In the genomic region with DNA sequence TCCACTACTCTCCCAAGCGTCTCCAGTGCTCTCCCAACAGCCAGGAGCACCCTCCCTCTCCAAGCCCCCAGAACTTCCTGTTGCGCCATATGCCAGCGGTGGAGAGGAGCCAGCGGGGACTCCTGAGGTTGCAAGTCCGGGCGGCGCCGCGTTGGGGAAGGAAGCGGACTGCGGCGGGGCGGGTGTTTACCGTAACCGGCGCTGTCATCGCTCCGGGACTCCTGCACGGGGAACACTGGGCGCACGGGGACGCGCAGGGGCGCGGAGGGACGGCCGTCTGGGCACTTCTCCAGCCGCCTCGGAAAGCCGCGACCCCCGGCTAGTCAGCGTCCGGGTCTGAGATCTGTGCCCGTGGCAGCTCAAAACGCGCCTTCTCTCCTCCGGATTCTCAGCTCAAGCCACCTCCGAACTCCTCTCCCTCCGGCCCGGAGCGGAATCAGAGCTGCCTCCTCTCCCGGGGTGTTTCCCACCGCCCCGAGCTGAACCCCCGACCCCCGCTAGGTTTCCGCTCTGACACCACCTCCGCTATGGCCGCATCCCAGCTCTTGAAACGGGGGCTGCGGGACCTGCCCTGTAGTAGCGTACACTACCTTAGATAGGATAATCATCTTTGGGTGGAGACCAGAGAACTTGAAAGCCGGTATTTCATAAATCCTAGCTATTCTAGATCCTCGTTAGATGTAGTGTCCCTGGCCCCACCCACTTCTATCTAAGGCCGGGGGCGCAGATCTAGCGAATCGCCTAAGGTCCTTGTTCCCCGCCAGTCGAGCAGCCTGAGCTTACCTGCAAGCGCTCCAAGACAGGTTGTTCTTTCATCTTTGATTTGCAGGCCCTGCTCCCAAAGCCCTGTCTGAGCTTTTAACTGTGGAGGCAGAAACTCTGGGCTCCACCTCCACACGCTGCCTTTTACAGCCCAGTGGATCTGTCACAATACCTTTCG, we compare ENCODE assay signal across 1 cellular context.
TF ChIP-seq lines count a peak whose summit lies in the region.

A gene with protein sequence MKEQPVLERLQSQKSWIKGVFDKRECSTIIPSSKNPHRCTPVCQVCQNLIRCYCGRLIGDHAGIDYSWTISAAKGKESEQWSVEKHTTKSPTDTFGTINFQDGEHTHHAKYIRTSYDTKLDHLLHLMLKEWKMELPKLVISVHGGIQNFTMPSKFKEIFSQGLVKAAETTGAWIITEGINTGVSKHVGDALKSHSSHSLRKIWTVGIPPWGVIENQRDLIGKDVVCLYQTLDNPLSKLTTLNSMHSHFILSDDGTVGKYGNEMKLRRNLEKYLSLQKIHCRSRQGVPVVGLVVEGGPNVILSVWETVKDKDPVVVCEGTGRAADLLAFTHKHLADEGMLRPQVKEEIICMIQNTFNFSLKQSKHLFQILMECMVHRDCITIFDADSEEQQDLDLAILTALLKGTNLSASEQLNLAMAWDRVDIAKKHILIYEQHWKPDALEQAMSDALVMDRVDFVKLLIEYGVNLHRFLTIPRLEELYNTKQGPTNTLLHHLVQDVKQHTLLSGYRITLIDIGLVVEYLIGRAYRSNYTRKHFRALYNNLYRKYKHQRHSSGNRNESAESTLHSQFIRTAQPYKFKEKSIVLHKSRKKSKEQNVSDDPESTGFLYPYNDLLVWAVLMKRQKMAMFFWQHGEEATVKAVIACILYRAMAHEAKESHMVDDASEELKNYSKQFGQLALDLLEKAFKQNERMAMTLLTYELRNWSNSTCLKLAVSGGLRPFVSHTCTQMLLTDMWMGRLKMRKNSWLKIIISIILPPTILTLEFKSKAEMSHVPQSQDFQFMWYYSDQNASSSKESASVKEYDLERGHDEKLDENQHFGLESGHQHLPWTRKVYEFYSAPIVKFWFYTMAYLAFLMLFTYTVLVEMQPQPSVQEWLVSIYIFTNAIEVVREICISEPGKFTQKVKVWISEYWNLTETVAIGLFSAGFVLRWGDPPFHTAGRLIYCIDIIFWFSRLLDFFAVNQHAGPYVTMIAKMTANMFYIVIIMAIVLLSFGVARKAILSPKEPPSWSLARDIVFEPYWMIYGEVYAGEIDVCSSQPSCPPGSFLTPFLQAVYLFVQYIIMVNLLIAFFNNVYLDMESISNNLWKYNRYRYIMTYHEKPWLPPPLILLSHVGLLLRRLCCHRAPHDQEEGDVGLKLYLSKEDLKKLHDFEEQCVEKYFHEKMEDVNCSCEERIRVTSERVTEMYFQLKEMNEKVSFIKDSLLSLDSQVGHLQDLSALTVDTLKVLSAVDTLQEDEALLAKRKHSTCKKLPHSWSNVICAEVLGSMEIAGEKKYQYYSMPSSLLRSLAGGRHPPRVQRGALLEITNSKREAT (N-terminal part only) (minus strand): TSS at position 881 of the 940 bp plus-strand sequence. CDS start 65 bp downstream, at position 816.

TF ChIP-seq in HepG2, 621 proteins besides CTCF, POLR2A, EP300 and RAD21 (continued from another document and continues in another):
- TF ChIP-seq, protein P1, sequence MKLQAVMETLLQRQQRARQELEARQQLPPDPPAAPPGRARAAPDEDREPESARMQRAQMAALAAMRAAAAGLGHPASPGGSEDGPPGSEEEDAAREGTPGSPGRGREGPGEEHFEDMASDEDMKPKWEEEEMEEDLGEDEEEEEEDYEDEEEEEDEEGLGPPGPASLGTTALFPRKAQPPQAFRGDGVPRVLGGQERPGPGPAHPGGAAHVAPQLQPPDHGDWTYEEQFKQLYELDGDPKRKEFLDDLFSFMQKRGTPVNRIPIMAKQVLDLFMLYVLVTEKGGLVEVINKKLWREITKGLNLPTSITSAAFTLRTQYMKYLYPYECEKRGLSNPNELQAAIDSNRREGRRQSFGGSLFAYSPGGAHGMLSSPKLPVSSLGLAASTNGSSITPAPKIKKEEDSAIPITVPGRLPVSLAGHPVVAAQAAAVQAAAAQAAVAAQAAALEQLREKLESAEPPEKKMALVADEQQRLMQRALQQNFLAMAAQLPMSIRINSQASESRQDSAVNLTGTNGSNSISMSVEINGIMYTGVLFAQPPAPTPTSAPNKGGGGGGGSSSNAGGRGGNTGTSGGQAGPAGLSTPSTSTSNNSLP (IDR thresholded peaks at IDR 0.05; ENCODE audit: low read depth, low read length), result no peak
- no peak for TF ChIP-seq ARNTL (CRISPR knock-in tag; IDR thresholded peaks at IDR 0.05)
- TF ChIP-seq DMAP1 (CRISPR knock-in tag; IDR thresholded peaks at IDR 0.05), result no peak
- TF ChIP-seq SYNCRIP (IDR thresholded peaks at IDR 0.05; ENCODE audit: insufficient read depth, low read depth, low read length), result no peak
- no peak for TF ChIP-seq RNF2 (conservative IDR thresholded peaks at IDR 0.05; ENCODE audit: low read depth)
- TF ChIP-seq TBL1XR1 (IDR thresholded peaks at IDR 0.05; ENCODE audit: borderline replicate concordance, low read length, partially characterized antibody), result no peak
- no peak for TF ChIP-seq POLR2G (IDR thresholded peaks at IDR 0.05; ENCODE audit: low read depth, low read length)
- TF ChIP-seq ZNF207 (IDR thresholded peaks at IDR 0.05; ENCODE audit: borderline replicate concordance), result no peak
- TF ChIP-seq, protein P2, sequence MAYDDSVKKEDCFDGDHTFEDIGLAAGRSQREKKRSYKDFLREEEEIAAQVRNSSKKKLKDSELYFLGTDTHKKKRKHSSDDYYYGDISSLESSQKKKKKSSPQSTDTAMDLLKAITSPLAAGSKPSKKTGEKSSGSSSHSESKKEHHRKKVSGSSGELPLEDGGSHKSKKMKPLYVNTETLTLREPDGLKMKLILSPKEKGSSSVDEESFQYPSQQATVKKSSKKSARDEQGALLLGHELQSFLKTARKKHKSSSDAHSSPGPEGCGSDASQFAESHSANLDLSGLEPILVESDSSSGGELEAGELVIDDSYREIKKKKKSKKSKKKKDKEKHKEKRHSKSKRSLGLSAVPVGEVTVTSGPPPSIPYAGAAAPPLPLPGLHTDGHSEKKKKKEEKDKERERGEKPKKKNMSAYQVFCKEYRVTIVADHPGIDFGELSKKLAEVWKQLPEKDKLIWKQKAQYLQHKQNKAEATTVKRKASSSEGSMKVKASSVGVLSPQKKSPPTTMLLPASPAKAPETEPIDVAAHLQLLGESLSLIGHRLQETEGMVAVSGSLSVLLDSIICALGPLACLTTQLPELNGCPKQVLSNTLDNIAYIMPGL (CRISPR knock-in tag; IDR thresholded peaks at IDR 0.05; ENCODE audit: borderline replicate concordance in 1 of 2, low read depth in 1 of 2), result peak; percentile 36 to 48; a peak in 2 of 4 replicates
- TF ChIP-seq MED13 (CRISPR knock-in tag; IDR thresholded peaks at IDR 0.05), result no peak
- TF ChIP-seq, protein P3, sequence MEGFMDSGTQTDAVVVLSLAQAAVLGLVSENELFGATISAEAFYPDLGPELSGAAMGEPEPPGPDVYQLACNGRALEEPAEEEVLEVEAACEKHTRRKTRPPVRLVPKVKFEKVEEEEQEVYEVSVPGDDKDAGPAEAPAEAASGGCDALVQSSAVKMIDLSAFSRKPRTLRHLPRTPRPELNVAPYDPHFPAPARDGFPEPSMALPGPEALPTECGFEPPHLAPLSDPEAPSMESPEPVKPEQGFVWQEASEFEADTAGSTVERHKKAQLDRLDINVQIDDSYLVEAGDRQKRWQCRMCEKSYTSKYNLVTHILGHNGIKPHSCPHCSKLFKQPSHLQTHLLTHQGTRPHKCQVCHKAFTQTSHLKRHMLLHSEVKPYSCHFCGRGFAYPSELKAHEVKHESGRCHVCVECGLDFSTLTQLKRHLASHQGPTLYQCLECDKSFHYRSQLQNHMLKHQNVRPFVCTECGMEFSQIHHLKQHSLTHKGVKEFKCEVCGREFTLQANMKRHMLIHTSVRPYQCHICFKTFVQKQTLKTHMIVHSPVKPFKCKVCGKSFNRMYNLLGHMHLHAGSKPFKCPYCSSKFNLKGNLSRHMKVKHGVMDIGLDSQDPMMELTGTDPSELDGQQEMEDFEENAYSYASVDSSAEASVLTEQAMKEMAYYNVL (CRISPR knock-in tag; IDR thresholded peaks at IDR 0.05; ENCODE audit: borderline replicate concordance), result no peak
- TF ChIP-seq, protein P4, sequence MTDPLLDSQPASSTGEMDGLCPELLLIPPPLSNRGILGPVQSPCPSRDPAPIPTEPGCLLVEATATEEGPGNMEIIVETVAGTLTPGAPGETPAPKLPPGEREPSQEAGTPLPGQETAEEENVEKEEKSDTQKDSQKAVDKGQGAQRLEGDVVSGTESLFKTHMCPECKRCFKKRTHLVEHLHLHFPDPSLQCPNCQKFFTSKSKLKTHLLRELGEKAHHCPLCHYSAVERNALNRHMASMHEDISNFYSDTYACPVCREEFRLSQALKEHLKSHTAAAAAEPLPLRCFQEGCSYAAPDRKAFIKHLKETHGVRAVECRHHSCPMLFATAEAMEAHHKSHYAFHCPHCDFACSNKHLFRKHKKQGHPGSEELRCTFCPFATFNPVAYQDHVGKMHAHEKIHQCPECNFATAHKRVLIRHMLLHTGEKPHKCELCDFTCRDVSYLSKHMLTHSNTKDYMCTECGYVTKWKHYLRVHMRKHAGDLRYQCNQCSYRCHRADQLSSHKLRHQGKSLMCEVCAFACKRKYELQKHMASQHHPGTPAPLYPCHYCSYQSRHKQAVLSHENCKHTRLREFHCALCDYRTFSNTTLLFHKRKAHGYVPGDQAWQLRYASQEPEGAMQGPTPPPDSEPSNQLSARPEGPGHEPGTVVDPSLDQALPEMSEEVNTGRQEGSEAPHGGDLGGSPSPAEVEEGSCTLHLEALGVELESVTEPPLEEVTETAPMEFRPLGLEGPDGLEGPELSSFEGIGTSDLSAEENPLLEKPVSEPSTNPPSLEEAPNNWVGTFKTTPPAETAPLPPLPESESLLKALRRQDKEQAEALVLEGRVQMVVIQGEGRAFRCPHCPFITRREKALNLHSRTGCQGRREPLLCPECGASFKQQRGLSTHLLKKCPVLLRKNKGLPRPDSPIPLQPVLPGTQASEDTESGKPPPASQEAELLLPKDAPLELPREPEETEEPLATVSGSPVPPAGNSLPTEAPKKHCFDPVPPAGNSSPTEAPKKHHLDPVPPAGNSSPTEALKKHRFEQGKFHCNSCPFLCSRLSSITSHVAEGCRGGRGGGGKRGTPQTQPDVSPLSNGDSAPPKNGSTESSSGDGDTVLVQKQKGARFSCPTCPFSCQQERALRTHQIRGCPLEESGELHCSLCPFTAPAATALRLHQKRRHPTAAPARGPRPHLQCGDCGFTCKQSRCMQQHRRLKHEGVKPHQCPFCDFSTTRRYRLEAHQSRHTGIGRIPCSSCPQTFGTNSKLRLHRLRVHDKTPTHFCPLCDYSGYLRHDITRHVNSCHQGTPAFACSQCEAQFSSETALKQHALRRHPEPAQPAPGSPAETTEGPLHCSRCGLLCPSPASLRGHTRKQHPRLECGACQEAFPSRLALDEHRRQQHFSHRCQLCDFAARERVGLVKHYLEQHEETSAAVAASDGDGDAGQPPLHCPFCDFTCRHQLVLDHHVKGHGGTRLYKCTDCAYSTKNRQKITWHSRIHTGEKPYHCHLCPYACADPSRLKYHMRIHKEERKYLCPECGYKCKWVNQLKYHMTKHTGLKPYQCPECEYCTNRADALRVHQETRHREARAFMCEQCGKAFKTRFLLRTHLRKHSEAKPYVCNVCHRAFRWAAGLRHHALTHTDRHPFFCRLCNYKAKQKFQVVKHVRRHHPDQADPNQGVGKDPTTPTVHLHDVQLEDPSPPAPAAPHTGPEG (CRISPR knock-in tag; IDR thresholded peaks at IDR 0.05), result no peak
- no peak for TF ChIP-seq ZNF136 (CRISPR knock-in tag; IDR thresholded peaks at IDR 0.05; ENCODE audit: low read depth)
- peak; percentile 54; the same call in 1 of the 2 replicates for TF ChIP-seq ELF1 (CRISPR knock-in tag; IDR thresholded peaks at IDR 0.05)
- TF ChIP-seq, protein P5, sequence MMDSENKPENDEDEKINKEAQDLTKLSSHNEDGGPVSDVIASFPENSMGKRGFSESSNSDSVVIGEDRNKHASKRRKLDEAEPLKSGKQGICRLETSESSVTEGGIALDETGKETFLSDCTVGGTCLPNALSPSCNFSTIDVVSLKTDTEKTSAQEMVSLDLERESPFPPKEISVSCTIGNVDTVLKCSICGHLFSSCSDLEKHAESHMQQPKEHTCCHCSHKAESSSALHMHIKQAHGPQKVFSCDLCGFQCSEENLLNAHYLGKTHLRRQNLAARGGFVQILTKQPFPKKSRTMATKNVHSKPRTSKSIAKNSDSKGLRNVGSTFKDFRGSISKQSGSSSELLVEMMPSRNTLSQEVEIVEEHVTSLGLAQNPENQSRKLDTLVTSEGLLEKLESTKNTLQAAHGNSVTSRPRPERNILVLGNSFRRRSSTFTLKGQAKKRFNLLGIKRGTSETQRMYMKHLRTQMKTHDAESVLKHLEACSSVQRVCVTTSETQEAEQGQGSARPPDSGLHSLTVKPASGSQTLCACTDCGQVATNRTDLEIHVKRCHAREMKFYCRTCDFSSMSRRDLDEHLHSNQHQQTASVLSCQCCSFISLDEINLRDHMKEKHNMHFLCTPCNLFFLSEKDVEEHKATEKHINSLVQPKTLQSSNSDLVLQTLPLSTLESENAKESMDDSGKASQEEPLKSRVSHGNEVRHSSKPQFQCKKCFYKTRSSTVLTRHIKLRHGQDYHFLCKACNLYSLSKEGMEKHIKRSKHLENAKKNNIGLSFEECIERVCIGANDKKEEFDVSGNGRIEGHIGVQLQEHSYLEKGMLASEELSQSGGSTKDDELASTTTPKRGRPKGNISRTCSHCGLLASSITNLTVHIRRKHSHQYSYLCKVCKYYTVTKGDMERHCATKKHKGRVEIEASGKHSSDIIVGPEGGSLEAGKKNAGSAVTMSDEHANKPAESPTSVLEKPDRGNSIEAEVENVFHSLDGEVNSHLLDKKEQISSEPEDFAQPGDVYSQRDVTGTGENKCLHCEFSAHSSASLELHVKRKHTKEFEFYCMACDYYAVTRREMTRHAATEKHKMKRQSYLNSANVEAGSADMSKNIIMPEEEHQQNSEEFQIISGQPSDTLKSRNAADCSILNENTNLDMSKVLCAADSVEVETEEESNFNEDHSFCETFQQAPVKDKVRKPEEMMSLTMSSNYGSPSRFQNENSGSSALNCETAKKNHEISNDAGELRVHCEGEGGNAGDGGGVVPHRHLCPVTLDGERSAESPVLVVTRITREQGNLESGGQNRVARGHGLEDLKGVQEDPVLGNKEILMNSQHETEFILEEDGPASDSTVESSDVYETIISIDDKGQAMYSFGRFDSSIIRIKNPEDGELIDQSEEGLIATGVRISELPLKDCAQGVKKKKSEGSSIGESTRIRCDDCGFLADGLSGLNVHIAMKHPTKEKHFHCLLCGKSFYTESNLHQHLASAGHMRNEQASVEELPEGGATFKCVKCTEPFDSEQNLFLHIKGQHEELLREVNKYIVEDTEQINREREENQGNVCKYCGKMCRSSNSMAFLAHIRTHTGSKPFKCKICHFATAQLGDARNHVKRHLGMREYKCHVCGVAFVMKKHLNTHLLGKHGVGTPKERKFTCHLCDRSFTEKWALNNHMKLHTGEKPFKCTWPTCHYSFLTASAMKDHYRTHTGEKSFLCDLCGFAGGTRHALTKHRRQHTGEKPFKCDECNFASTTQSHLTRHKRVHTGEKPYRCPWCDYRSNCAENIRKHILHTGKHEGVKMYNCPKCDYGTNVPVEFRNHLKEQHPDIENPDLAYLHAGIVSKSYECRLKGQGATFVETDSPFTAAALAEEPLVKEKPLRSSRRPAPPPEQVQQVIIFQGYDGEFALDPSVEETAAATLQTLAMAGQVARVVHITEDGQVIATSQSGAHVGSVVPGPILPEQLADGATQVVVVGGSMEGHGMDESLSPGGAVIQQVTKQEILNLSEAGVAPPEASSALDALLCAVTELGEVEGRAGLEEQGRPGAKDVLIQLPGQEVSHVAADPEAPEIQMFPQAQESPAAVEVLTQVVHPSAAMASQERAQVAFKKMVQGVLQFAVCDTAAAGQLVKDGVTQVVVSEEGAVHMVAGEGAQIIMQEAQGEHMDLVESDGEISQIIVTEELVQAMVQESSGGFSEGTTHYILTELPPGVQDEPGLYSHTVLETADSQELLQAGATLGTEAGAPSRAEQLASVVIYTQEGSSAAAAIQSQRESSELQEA (CRISPR knock-in tag; IDR thresholded peaks at IDR 0.05; ENCODE audit: not compliant biosample characterization), result no peak
- no peak for TF ChIP-seq ZNF564 (CRISPR knock-in tag; IDR thresholded peaks at IDR 0.05)
- peak; percentile 66; the same call in 1 of the 2 replicates for TF ChIP-seq ZNF292 (CRISPR knock-in tag; IDR thresholded peaks at IDR 0.05; ENCODE audit: borderline replicate concordance, low read depth)
- no peak for TF ChIP-seq PHF21A (CRISPR knock-in tag; IDR thresholded peaks at IDR 0.05)
- TF ChIP-seq NFIB (CRISPR knock-in tag; IDR thresholded peaks at IDR 0.05; ENCODE audit: borderline replicate concordance), result no peak
- no peak for TF ChIP-seq ZNF569 (CRISPR knock-in tag; IDR thresholded peaks at IDR 0.05; ENCODE audit: borderline replicate concordance)
